ENCODE assay signal across 16 cellular contexts in genomic region chr10:26622891-26623290, GRCh38.
DNase-seq lines count a peak whose midpoint lies in the region; ATAC-seq, FAIRE-seq and TF ChIP-seq lines count a peak whose summit lies in the region.
"Had no signal": no experiment of that assay in that cellular context is flagged by ENCODE, and none has a peak within 500 bp of the region (broad histone marks: within the 10 kb centered on the region; RNA-seq: fewer than 3 reads in every experiment).

No MANE protein-coding gene starts in this region.

- POLR2A ChIA-PET in activated CD4-positive, alpha-beta memory T cell treated with anti-CD3 and anti-CD28 coated beads for 36 hours (lab: Charles Lee): no interaction called here

- H3K4me1 ChIP-seq in OCI-LY3 (ENCODE audit: low read length): peaks cover 22% of the 10 kb centered on the region
- no peaks in the 10 kb centered on the region for H3K4me1 ChIP-seq in foreskin keratinocyte
- H3K4me1 ChIP-seq in small intestine (ENCODE audit: control insufficient read depth in 2 of 2, insufficient read depth in 1 of 2, low read depth in 1 of 2, low read length in 1 of 2): no peaks in the 10 kb centered on the region

- peaks cover 32% of the 10 kb centered on the region for H3K27me3 Mint-ChIP-seq in activated CD4-positive, alpha-beta memory T cell treated with anti-CD3 and anti-CD28 coated beads for 36 hours

- H3K4me3 Mint-ChIP-seq in activated CD4-positive, alpha-beta memory T cell treated with anti-CD3 and anti-CD28 coated beads for 36 hours: no peak overlapping the region

- H3K36me3 ChIP-seq in OCI-LY3 (replicated peaks; ENCODE audit: low read depth, low read length) (no peaks in the 10 kb centered on the region), small intestine (ENCODE audit: control insufficient read depth in 2 of 2, insufficient read depth in 2 of 2, low read length in 2 of 2) (no peaks in the 10 kb centered on the region)
- H3K36me3 ChIP-seq: cardiac muscle cell, thoracic aorta had no signal

- no peaks in the 10 kb centered on the region for H3K79me2 ChIP-seq in OCI-LY3 (ENCODE audit: low read length)

- H3K4me1 Mint-ChIP-seq in activated CD4-positive, alpha-beta memory T cell treated with anti-CD3 and anti-CD28 coated beads for 36 hours (ENCODE audit: low read depth): peaks cover 7% of the 10 kb centered on the region
- H3K4me1 Mint-ChIP-seq: natural killer cell had no signal

- peak; percentile 63 for ATAC-seq in foreskin keratinocyte

- H3K27ac ChIP-seq in OCI-LY3 (ENCODE audit: low read length) (no peak overlapping the region), foreskin keratinocyte (no peak overlapping the region), small intestine (ENCODE audit: low read depth in 1 of 2, low read length in 1 of 2) (peak overlapping the region; percentile 80 to 98)
- H3K27ac ChIP-seq: cardiac muscle cell, thoracic aorta had no signal

- no peak overlapping the region for H3K27ac Mint-ChIP-seq in activated CD4-positive, alpha-beta memory T cell treated with anti-CD3 and anti-CD28 coated beads for 36 hours
- H3K27ac Mint-ChIP-seq: IgD-negative memory B cell, natural killer cell had no signal

- H3K27me3 ChIP-seq in OCI-LY3 (ENCODE audit: low read depth, low read length): no peaks in the 10 kb centered on the region
- H3K27me3 ChIP-seq in foreskin keratinocyte: peaks cover 5% of the 10 kb centered on the region
- H3K27me3 ChIP-seq in small intestine (ENCODE audit: control insufficient read depth in 2 of 2, insufficient read depth in 2 of 2, low read length in 2 of 2): no peaks in the 10 kb centered on the region

- WGBS in small intestine, 3 donors: 59 to 82% (median 63%) methylated on average over 7 of the region's 7 CpGs

- H3K9me3 ChIP-seq in OCI-LY3 (ENCODE audit: insufficient read depth, low read length) (no peaks in the 10 kb centered on the region), small intestine (ENCODE audit: control insufficient read depth, low read depth) (no peaks in the 10 kb centered on the region)
- H3K9me3 ChIP-seq: thoracic aorta had no signal

- TF ChIP-seq CTCF in OCI-LY3 (IDR thresholded peaks at IDR 0.05; ENCODE audit: low read depth, low read length) (no peak), foreskin keratinocyte (conservative IDR thresholded peaks at IDR 0.05) (no peak)

- H2AFZ ChIP-seq in OCI-LY3 (ENCODE audit: low read depth, low read length): peak overlapping the region; percentile 77; the same call in 1 of the 2 replicates

- FAIRE-seq in small intestine (lab: Jason Lieb, UNC): no peak

- CTCF ChIA-PET in activated CD4-positive, alpha-beta memory T cell treated with anti-CD3 and anti-CD28 coated beads for 36 hours (lab: Charles Lee): no interaction called here

- H3K4me2 ChIP-seq in OCI-LY3 (ENCODE audit: low read length): peak overlapping the region; percentile 65

- H3K9me3 Mint-ChIP-seq in activated CD4-positive, alpha-beta memory T cell treated with anti-CD3 and anti-CD28 coated beads for 36 hours: no peaks in the 10 kb centered on the region
- H3K9me3 Mint-ChIP-seq: IgD-negative memory B cell, natural killer cell had no signal

- H3K9ac ChIP-seq in OCI-LY3 (ENCODE audit: low read length): peak overlapping the region; percentile 58; the same call in 1 of the 2 replicates

- intact Hi-C loops in activated CD4-positive, alpha-beta memory T cell treated with anti-CD3 and anti-CD28 coated beads for 36 hours (cut with micrococcal nuclease): no loop called here

- H4K20me1 ChIP-seq in OCI-LY3 (ENCODE audit: insufficient read depth, low read length): no peaks in the 10 kb centered on the region

- no peaks in the 10 kb centered on the region for H3K36me3 Mint-ChIP-seq in activated CD4-positive, alpha-beta memory T cell treated with anti-CD3 and anti-CD28 coated beads for 36 hours
- H3K36me3 Mint-ChIP-seq: IgD-negative memory B cell, natural killer cell had no signal

- DNase-seq in activated CD4-positive, alpha-beta T cell treated with anti-CD3 and anti-CD28 coated beads for 48 hours: peak; percentile 22
- no peak for DNase-seq in activated CD4-positive, alpha-beta T cell treated with anti-CD3 and anti-CD28 coated beads, Interleukin-2, amount 50 U/mL, for 48 hours
- DNase-seq in foreskin keratinocyte (no peak), small intestine (peak; percentile 48), NCI-H1417 (lab: John Stamatoyannopoulos, UW) (no peak), NCI-H2081 (lab: John Stamatoyannopoulos, UW) (no peak)
- DNase-seq in activated CD4-positive, alpha-beta memory T cell treated with anti-CD3 and anti-CD28 coated beads for 36 hours: no peak
- DNase-seq: activated CD4-positive, alpha-beta T cell treated with anti-CD3 and anti-CD28 coated beads, Interleukin-2, amount 50 U/mL, for 4 hours; activated effector memory CD4-positive, alpha-beta T cell treated with anti-CD3 and anti-CD28 coated beads, Interleukin-2, amount 50 U/mL, for 16 hours; COR-L47; natural killer cell; NCI-H1417 treated with DMSO at 0.1 percent for 48 hours had no signal

- H3K4me3 ChIP-seq in OCI-LY3 (ENCODE audit: low read length): peak overlapping the region; percentile 77
- no peak overlapping the region for H3K4me3 ChIP-seq in small intestine (ENCODE audit: low read depth in 1 of 2, low read length in 2 of 2)

Comparison
In these comparisons a context has a peak if more than half of its experiments do, and no peak if none do; other contexts are left out.
1. DNase-seq: peak in activated CD4-positive, alpha-beta T cell treated with anti-CD3 and anti-CD28 coated beads for 48 hours (single experiment) and small intestine (single experiment); none in activated CD4-positive, alpha-beta T cell treated with anti-CD3 and anti-CD28 coated beads, Interleukin-2, amount 50 U/mL, for 48 hours (0 of 2), foreskin keratinocyte (0 of 2), NCI-H1417 (0 of 3), activated CD4-positive, alpha-beta memory T cell treated with anti-CD3 and anti-CD28 coated beads for 36 hours (single experiment) and NCI-H2081 (0 of 2).
2. H3K27ac ChIP-seq: peak in small intestine (2 of 2); none in OCI-LY3 (single experiment) and foreskin keratinocyte (single experiment).